In genomic region chr20:46789339-46789984, GRCh38 we compare ENCODE assay signal across 15 cellular contexts.
DNase-seq lines count a peak whose midpoint lies in the region; ATAC-seq and TF ChIP-seq lines count a peak whose summit lies in the region.
"Had no signal": no experiment of that assay in that cellular context is flagged by ENCODE, and none has a peak within 500 bp of the region (broad histone marks: within the 10 kb centered on the region; RNA-seq: fewer than 3 reads in every experiment).

No MANE protein-coding gene starts in this region.

- no peak overlapping the region for H3K4me3 ChIP-seq in parathyroid adenoma (ENCODE audit: low read depth, low read length)
- H3K4me3 ChIP-seq: GM23248, HAP-1 had no signal

- H3K4me1 ChIP-seq in parathyroid adenoma: no peaks in the 10 kb centered on the region
- H3K4me1 ChIP-seq: Caco-2, HAP-1 had no signal

- no peaks in the 10 kb centered on the region for H3K36me3 Mint-ChIP-seq in stimulated activated naive B cell treated with anti-CD40 and anti-IgM and Interleukin-4, amounts not matched to agents 10 μg/mL and 1 μg/mL and 100 μg/mL, for 72 hours
- H3K36me3 Mint-ChIP-seq: CD14-positive monocyte; CD8-positive, alpha-beta T cell had no signal

- peak overlapping the region; percentile 38 for H2AFZ ChIP-seq in parathyroid adenoma
- H2AFZ ChIP-seq: GM23248 had no signal

- H3K9me3 ChIP-seq in parathyroid adenoma (ENCODE audit: control insufficient read depth, low read length): no peaks in the 10 kb centered on the region
- H3K9me3 ChIP-seq: HAP-1 had no signal

- H3K9me3 Mint-ChIP-seq in stimulated activated naive B cell treated with anti-CD40 and anti-IgM and Interleukin-4, amounts not matched to agents 10 μg/mL and 1 μg/mL and 100 μg/mL, for 72 hours: peaks cover 3% of the 10 kb centered on the region in 2 donors
- H3K9me3 Mint-ChIP-seq: CD14-positive monocyte; CD8-positive, alpha-beta T cell; HFFc6 had no signal

- DNase-seq in DMS53 (lab: John Stamatoyannopoulos, UW) (peak; percentile 20), DMS53 treated with DMSO at 0.1 percent for 48 hours (lab: John Stamatoyannopoulos, UW; ENCODE audit: unreplicated experiment) (no peak), T1000 (lab: John Stamatoyannopoulos, UW) (peak; percentile 23), kidney glomerular epithelial cell (lab: John Stamatoyannopoulos, UW) (peak; percentile 23)
- DNase-seq in activated CD8-positive, alpha-beta memory T cell treated with anti-CD3 and anti-CD28 coated beads, Interleukin-2, amount 50 U/mL, for 4 hours: no peak
- DNase-seq in stimulated activated naive B cell treated with anti-CD40 and anti-IgM and Interleukin-4, amounts not matched to agents 10 μg/mL and 1 μg/mL and 100 μg/mL, for 72 hours: no peak
- DNase-seq: Caco-2; CD8-positive, alpha-beta T cell; GM23248; HFFc6 had no signal

- H3K27ac ChIP-seq in parathyroid adenoma: no peak overlapping the region
- H3K27ac ChIP-seq: 22Rv1, GM23248 had no signal

- no peak overlapping the region for H3K4me3 Mint-ChIP-seq in stimulated activated naive B cell treated with anti-CD40 and anti-IgM and Interleukin-4, amounts not matched to agents 10 μg/mL and 1 μg/mL and 100 μg/mL, for 72 hours
- H3K4me3 Mint-ChIP-seq: CD14-positive monocyte; CD8-positive, alpha-beta T cell; HFFc6 had no signal

- no peak overlapping the region for H3K27ac Mint-ChIP-seq in stimulated activated naive B cell treated with anti-CD40 and anti-IgM and Interleukin-4, amounts not matched to agents 10 μg/mL and 1 μg/mL and 100 μg/mL, for 72 hours
- H3K27ac Mint-ChIP-seq: CD14-positive monocyte; CD8-positive, alpha-beta T cell; HFFc6 had no signal

- H3K79me2 ChIP-seq in parathyroid adenoma: no peaks in the 10 kb centered on the region

- H3K4me2 ChIP-seq in parathyroid adenoma (ENCODE audit: low read length): no peak overlapping the region

- H3K4me1 Mint-ChIP-seq in stimulated activated naive B cell treated with anti-CD40 and anti-IgM and Interleukin-4, amounts not matched to agents 10 μg/mL and 1 μg/mL and 100 μg/mL, for 72 hours: no peaks in the 10 kb centered on the region

- peaks cover 25 to 37% of the 10 kb centered on the region in 2 donors for H3K27me3 Mint-ChIP-seq in stimulated activated naive B cell treated with anti-CD40 and anti-IgM and Interleukin-4, amounts not matched to agents 10 μg/mL and 1 μg/mL and 100 μg/mL, for 72 hours

- ATAC-seq in HG02885 (IDR thresholded peaks at IDR 0.05; ENCODE audit: poor library complexity, unreplicated experiment): no peak
- ATAC-seq in stimulated activated naive B cell treated with anti-CD40 and anti-IgM and Interleukin-4, amounts not matched to agents 10 μg/mL and 1 μg/mL and 100 μg/mL, for 72 hours (replicated peaks): no peak
- ATAC-seq: CD8-positive, alpha-beta T cell had no signal

- H3K27me3 ChIP-seq in parathyroid adenoma (ENCODE audit: control insufficient read depth, insufficient read depth, low read length): no peaks in the 10 kb centered on the region

- H3K9ac ChIP-seq in parathyroid adenoma: no peak overlapping the region
- H3K9ac ChIP-seq: GM23248 had no signal

- no peaks in the 10 kb centered on the region for H3K36me3 ChIP-seq in parathyroid adenoma (ENCODE audit: control insufficient read depth, insufficient read depth, low read length)
- H3K36me3 ChIP-seq: HAP-1 had no signal

- no peak for TF ChIP-seq CTCF in parathyroid adenoma (IDR thresholded peaks at IDR 0.05)

Comparison
In these comparisons a context has a peak if more than half of its experiments do, and no peak if none do; other contexts are left out.
1. DNase-seq: peak in DMS53 (single experiment), T1000 (single experiment) and kidney glomerular epithelial cell (single experiment); none in DMS53 treated with DMSO at 0.1 percent for 48 hours (single experiment), activated CD8-positive, alpha-beta memory T cell treated with anti-CD3 and anti-CD28 coated beads, Interleukin-2, amount 50 U/mL, for 4 hours (single experiment) and stimulated activated naive B cell treated with anti-CD40 and anti-IgM and Interleukin-4, amounts not matched to agents 10 μg/mL and 1 μg/mL and 100 μg/mL, for 72 hours (single experiment).